In genomic region chr16:81469710-81470481, GRCh38 we compare ENCODE assay signal across 8 cellular contexts. TPM values are rescaled to one million over a fixed set of nuclear protein-coding genes. Genes with fewer than 3 reads are reported as not detected.
A peak's percentile ranks its signal among the peaks of the same experiment; 100 is the strongest.
DNase-seq lines count a peak whose midpoint lies in the region; ATAC-seq and TF ChIP-seq lines count a peak whose summit lies in the region.

No MANE protein-coding gene starts in this region.

- 38 to 53% methylated on average over 10 to 12 of the region's 12 CpGs for WGBS in upper lobe of left lung, 2 donors

- no peaks in the 10 kb centered on the region for H3K27me3 ChIP-seq in upper lobe of left lung

- H3K27ac ChIP-seq in upper lobe of left lung: peak overlapping the region; percentile 62 to 75 (median 70)

- H3K4me1 ChIP-seq in upper lobe of left lung: peaks cover 54 to 88% (median 67%) of the 10 kb centered on the region in 4 donors

- peaks cover 78 to 89% (median 86%) of the 10 kb centered on the region in 3 donors for H3K4me1 Mint-ChIP-seq in T-cell

- peak overlapping the region in 1 of 4 donors; percentile 3 for H3K4me3 ChIP-seq in upper lobe of left lung

- no peak for TF ChIP-seq CTCF in upper lobe of left lung (IDR thresholded peaks at IDR 0.05)

- H3K9me3 ChIP-seq in upper lobe of left lung: no peaks in the 10 kb centered on the region

- H3K27ac Mint-ChIP-seq in T-cell: peak overlapping the region; percentile 95 to 98

- H3K4me3 Mint-ChIP-seq in T-cell: peak overlapping the region; percentile 68 to 89 (median 70)

- H3K27me3 Mint-ChIP-seq in T-cell: no peaks in the 10 kb centered on the region

- peaks cover 6% of the 10 kb centered on the region for H3K36me3 Mint-ChIP-seq in T-cell

- peak; percentile 33 for DNase-seq in activated T-cell treated with anti-CD3 and anti-CD28 coated beads, Interleukin-2, amount 50 U/mL, for 1 hour
- DNase-seq in activated T-cell treated with anti-CD3 and anti-CD28 coated beads for 4 hours (no peak), T-cell (peak in 33 of 34 experiments; percentile 13 to 60 (median 34)), globus pallidus (ENCODE audit: low spot score) (peak; percentile 55), upper lobe of left lung (peak; percentile 42 to 70), DMS 273 (lab: John Stamatoyannopoulos, UW; ENCODE audit: unreplicated experiment) (no peak), NCI-H128 (lab: John Stamatoyannopoulos, UW; ENCODE audit: unreplicated experiment) (no peak)

- ATAC-seq in HG03095 (IDR thresholded peaks at IDR 0.05; ENCODE audit: unreplicated experiment) (peak; percentile 88), T-cell (replicated peaks in 1 of 4) (peak; percentile 96 to 99 (median 98)), upper lobe of left lung (ENCODE audit: low FRiP score in 2 of 2) (peak; percentile 44 to 55)

- no peaks in the 10 kb centered on the region for H3K9me3 Mint-ChIP-seq in T-cell

- TF ChIP-seq EP300 in upper lobe of left lung (IDR thresholded peaks at IDR 0.05): no peak

- H3K36me3 ChIP-seq in upper lobe of left lung: peaks cover 0 to 7% (median 0%) of the 10 kb centered on the region in 4 donors

- POLR2A ChIA-PET in T-cell (lab: Charles Lee): interaction anchor here (0.5 to 1.0 kb wide), 6 partner anchors 9 to 273 kb away, joined by 3 to 7 read pairs (median 4); no protein-coding TSS in a partner anchor

- no peak for TF ChIP-seq POLR2A in upper lobe of left lung (IDR thresholded peaks at IDR 0.05)

- CTCF ChIA-PET in T-cell (lab: Charles Lee): interaction anchor here (0.5 to 1.2 kb wide), 4 partner anchors 19 to 403 kb away, joined by 3 to 5 read pairs (median 4); no protein-coding TSS in a partner anchor

RNA-seq across cellular contexts. Expression of gene CMIP, which starts 25.3 kb away (rescaled TPM):
- 10 to 100 TPM; 39.8 to 55.9 (median 42.6) TPM for total RNA-seq in T-cell
- 100 to 1,000 TPM in 1 of 6 donors, 10 to 100 TPM in 5; 48.3 to 109 (median 67.6) TPM for total RNA-seq in upper lobe of left lung

Comparison
In these comparisons a context has a peak if more than half of its experiments do, and no peak if none do; other contexts are left out.
1. DNase-seq: peak in activated T-cell treated with anti-CD3 and anti-CD28 coated beads, Interleukin-2, amount 50 U/mL, for 1 hour (single experiment), T-cell (33 of 34), globus pallidus (single experiment) and upper lobe of left lung (2 of 2); none in activated T-cell treated with anti-CD3 and anti-CD28 coated beads for 4 hours (single experiment), DMS 273 (single experiment) and NCI-H128 (single experiment).
2. Peak in every context shown above with its lines, with median percentiles within 50 percentile points of each other: ATAC-seq.